In genomic region chr6:33761922-33762629, GRCh38 we compare ENCODE assay signal across 1 cellular context.
TF ChIP-seq lines count a peak whose summit lies in the region.

No MANE protein-coding gene starts in this region.

TF ChIP-seq in HepG2, 621 proteins besides CTCF, POLR2A, EP300 and RAD21 (continued from another document):
- TF ChIP-seq, protein P1, sequence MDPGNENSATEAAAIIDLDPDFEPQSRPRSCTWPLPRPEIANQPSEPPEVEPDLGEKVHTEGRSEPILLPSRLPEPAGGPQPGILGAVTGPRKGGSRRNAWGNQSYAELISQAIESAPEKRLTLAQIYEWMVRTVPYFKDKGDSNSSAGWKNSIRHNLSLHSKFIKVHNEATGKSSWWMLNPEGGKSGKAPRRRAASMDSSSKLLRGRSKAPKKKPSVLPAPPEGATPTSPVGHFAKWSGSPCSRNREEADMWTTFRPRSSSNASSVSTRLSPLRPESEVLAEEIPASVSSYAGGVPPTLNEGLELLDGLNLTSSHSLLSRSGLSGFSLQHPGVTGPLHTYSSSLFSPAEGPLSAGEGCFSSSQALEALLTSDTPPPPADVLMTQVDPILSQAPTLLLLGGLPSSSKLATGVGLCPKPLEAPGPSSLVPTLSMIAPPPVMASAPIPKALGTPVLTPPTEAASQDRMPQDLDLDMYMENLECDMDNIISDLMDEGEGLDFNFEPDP (CRISPR knock-in tag; conservative IDR thresholded peaks at IDR 0.05): no peak
- 0 out of 2 replicates have a peak, but pooled peaks have one; percentile 5 for TF ChIP-seq ZNF33A (CRISPR knock-in tag; IDR thresholded peaks at IDR 0.05; ENCODE audit: borderline replicate concordance)
- TF ChIP-seq ZNF230 (CRISPR knock-in tag; IDR thresholded peaks at IDR 0.05): no peak; the same call in 1 of the 2 replicates
- peak; percentile 62; the same call in 1 of the 2 replicates for TF ChIP-seq DPF2 (CRISPR knock-in tag; IDR thresholded peaks at IDR 0.05; ENCODE audit: borderline replicate concordance, low read depth)
- peak; percentile 70 for TF ChIP-seq TBL1XR1 (IDR thresholded peaks at IDR 0.05; ENCODE audit: borderline replicate concordance, low read length, partially characterized antibody)
- TF ChIP-seq, protein P2, sequence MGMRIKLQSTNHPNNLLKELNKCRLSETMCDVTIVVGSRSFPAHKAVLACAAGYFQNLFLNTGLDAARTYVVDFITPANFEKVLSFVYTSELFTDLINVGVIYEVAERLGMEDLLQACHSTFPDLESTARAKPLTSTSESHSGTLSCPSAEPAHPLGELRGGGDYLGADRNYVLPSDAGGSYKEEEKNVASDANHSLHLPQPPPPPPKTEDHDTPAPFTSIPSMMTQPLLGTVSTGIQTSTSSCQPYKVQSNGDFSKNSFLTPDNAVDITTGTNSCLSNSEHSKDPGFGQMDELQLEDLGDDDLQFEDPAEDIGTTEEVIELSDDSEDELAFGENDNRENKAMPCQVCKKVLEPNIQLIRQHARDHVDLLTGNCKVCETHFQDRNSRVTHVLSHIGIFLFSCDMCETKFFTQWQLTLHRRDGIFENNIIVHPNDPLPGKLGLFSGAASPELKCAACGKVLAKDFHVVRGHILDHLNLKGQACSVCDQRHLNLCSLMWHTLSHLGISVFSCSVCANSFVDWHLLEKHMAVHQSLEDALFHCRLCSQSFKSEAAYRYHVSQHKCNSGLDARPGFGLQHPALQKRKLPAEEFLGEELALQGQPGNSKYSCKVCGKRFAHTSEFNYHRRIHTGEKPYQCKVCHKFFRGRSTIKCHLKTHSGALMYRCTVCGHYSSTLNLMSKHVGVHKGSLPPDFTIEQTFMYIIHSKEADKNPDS (CRISPR knock-in tag; IDR thresholded peaks at IDR 0.05): peak; percentile 82; the same call in 1 of the 2 replicates
- no peak for TF ChIP-seq ZNF616 (CRISPR knock-in tag; IDR thresholded peaks at IDR 0.05; ENCODE audit: low read depth)
- TF ChIP-seq ZNF460 (CRISPR knock-in tag; IDR thresholded peaks at IDR 0.05; ENCODE audit: borderline replicate concordance): no peak
- TF ChIP-seq SMC3 (IDR thresholded peaks at IDR 0.05; ENCODE audit: low read length): peak; percentile 93
- peak; percentile 85 for TF ChIP-seq KDM2A (CRISPR knock-in tag; IDR thresholded peaks at IDR 0.05; ENCODE audit: borderline replicate concordance, low read depth)
- TF ChIP-seq SRSF4 (IDR thresholded peaks at IDR 0.05; ENCODE audit: low read depth, low read length, poor library complexity, severe bottlenecking): no peak
- TF ChIP-seq, protein P3, sequence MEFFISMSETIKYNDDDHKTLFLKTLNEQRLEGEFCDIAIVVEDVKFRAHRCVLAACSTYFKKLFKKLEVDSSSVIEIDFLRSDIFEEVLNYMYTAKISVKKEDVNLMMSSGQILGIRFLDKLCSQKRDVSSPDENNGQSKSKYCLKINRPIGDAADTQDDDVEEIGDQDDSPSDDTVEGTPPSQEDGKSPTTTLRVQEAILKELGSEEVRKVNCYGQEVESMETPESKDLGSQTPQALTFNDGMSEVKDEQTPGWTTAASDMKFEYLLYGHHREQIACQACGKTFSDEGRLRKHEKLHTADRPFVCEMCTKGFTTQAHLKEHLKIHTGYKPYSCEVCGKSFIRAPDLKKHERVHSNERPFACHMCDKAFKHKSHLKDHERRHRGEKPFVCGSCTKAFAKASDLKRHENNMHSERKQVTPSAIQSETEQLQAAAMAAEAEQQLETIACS (CRISPR knock-in tag; IDR thresholded peaks at IDR 0.05): no peak
- peak; percentile 75; the same call in 1 of the 2 replicates for TF ChIP-seq ZNF138 (CRISPR knock-in tag; IDR thresholded peaks at IDR 0.05; ENCODE audit: low read depth)
- TF ChIP-seq PAX8 (CRISPR knock-in tag; IDR thresholded peaks at IDR 0.05; ENCODE audit: borderline replicate concordance): no peak
- TF ChIP-seq SIX1 (CRISPR knock-in tag; IDR thresholded peaks at IDR 0.05; ENCODE audit: borderline replicate concordance): no peak; the same call in 1 of the 2 replicates
- peak; percentile 46; the same call in 1 of the 2 replicates for TF ChIP-seq CBFB (CRISPR knock-in tag; IDR thresholded peaks at IDR 0.05)
- TF ChIP-seq SMAD9 (CRISPR knock-in tag; IDR thresholded peaks at IDR 0.05): no peak
- TF ChIP-seq CREBL2 (CRISPR knock-in tag; IDR thresholded peaks at IDR 0.05; ENCODE audit: borderline replicate concordance): 0 out of 2 replicates have a peak, but pooled peaks have one; percentile 69
- TF ChIP-seq ZSCAN9 (CRISPR knock-in tag; IDR thresholded peaks at IDR 0.05; ENCODE audit: borderline replicate concordance): peak; percentile 83
- TF ChIP-seq BRD4 (CRISPR knock-in tag; IDR thresholded peaks at IDR 0.05): peak; percentile 36; the same call in 1 of the 2 replicates
- TF ChIP-seq, protein P4, sequence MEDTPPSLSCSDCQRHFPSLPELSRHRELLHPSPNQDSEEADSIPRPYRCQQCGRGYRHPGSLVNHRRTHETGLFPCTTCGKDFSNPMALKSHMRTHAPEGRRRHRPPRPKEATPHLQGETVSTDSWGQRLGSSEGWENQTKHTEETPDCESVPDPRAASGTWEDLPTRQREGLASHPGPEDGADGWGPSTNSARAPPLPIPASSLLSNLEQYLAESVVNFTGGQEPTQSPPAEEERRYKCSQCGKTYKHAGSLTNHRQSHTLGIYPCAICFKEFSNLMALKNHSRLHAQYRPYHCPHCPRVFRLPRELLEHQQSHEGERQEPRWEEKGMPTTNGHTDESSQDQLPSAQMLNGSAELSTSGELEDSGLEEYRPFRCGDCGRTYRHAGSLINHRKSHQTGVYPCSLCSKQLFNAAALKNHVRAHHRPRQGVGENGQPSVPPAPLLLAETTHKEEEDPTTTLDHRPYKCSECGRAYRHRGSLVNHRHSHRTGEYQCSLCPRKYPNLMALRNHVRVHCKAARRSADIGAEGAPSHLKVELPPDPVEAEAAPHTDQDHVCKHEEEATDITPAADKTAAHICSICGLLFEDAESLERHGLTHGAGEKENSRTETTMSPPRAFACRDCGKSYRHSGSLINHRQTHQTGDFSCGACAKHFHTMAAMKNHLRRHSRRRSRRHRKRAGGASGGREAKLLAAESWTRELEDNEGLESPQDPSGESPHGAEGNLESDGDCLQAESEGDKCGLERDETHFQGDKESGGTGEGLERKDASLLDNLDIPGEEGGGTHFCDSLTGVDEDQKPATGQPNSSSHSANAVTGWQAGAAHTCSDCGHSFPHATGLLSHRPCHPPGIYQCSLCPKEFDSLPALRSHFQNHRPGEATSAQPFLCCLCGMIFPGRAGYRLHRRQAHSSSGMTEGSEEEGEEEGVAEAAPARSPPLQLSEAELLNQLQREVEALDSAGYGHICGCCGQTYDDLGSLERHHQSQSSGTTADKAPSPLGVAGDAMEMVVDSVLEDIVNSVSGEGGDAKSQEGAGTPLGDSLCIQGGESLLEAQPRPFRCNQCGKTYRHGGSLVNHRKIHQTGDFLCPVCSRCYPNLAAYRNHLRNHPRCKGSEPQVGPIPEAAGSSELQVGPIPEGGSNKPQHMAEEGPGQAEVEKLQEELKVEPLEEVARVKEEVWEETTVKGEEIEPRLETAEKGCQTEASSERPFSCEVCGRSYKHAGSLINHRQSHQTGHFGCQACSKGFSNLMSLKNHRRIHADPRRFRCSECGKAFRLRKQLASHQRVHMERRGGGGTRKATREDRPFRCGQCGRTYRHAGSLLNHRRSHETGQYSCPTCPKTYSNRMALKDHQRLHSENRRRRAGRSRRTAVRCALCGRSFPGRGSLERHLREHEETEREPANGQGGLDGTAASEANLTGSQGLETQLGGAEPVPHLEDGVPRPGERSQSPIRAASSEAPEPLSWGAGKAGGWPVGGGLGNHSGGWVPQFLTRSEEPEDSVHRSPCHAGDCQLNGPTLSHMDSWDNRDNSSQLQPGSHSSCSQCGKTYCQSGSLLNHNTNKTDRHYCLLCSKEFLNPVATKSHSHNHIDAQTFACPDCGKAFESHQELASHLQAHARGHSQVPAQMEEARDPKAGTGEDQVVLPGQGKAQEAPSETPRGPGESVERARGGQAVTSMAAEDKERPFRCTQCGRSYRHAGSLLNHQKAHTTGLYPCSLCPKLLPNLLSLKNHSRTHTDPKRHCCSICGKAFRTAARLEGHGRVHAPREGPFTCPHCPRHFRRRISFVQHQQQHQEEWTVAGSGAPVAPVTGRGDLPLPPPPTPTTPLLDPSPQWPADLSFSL (CRISPR knock-in tag; IDR thresholded peaks at IDR 0.05): 0 out of 2 replicates have a peak, but pooled peaks have one; percentile 3
- no peak for TF ChIP-seq KMT2A (CRISPR knock-in tag; IDR thresholded peaks at IDR 0.05)
- TF ChIP-seq NR2F1 (CRISPR knock-in tag; IDR thresholded peaks at IDR 0.05): peak; percentile 98 to 99
- peak; percentile 72 for TF ChIP-seq PBX2 (CRISPR knock-in tag; IDR thresholded peaks at IDR 0.05)
- no peak for TF ChIP-seq ZNF615 (CRISPR knock-in tag; IDR thresholded peaks at IDR 0.05; ENCODE audit: borderline replicate concordance)
- TF ChIP-seq ZNF7 (CRISPR knock-in tag; IDR thresholded peaks at IDR 0.05): no peak
- TF ChIP-seq ZNF790 (CRISPR knock-in tag; IDR thresholded peaks at IDR 0.05; ENCODE audit: borderline replicate concordance): no peak
- 0 out of 2 replicates have a peak, but pooled peaks have one; percentile 39 for TF ChIP-seq ZNF232 (CRISPR knock-in tag; IDR thresholded peaks at IDR 0.05; ENCODE audit: borderline replicate concordance)
- no peak for TF ChIP-seq ZNF20 (CRISPR knock-in tag; IDR thresholded peaks at IDR 0.05)
- 0 out of 2 replicates have a peak, but pooled peaks have one; percentile 19 for TF ChIP-seq IRX3 (CRISPR knock-in tag; IDR thresholded peaks at IDR 0.05; ENCODE audit: borderline replicate concordance, low read depth)
- TF ChIP-seq HBP1 (CRISPR knock-in tag; IDR thresholded peaks at IDR 0.05; ENCODE audit: low read depth): no peak
- peak; percentile 17; the same call in 1 of the 2 replicates for TF ChIP-seq NFYB (CRISPR knock-in tag; IDR thresholded peaks at IDR 0.05)
